Comparison of ENCODE assay signal across 11 cellular contexts in genomic region chr2:41870948-41871522, GRCh38.
DNase-seq lines count a peak whose midpoint lies in the region; ATAC-seq, FAIRE-seq and TF ChIP-seq lines count a peak whose summit lies in the region.
"Had no signal": no experiment of that assay in that cellular context is flagged by ENCODE, and none has a peak within 500 bp of the region (broad histone marks: within the 10 kb centered on the region; RNA-seq: fewer than 3 reads in every experiment).

No MANE protein-coding gene starts in this region.

- FAIRE-seq in RCC 7860 (lab: Jason Lieb, UNC) (no peak), D721Med (lab: Jason Lieb, UNC) (no peak)
- FAIRE-seq: GM12891 had no signal

- H3K27me3 Mint-ChIP-seq in nephron progenitor cell (ENCODE audit: low read depth, poor library complexity) = peaks cover 85% of the 10 kb centered on the region

- no peaks in the 10 kb centered on the region for H3K9me3 Mint-ChIP-seq in nephron progenitor cell
- H3K9me3 Mint-ChIP-seq: CD4-positive, alpha-beta memory T cell had no signal

- H3K9me3 ChIP-seq in mucosa of descending colon = no peaks in the 10 kb centered on the region

- peak; percentile 54 for DNase-seq in AG20443 (ENCODE audit: low spot score)
- DNase-seq in SK-N-DZ (ENCODE audit: low spot score) = peak; percentile 35
- peak; percentile 40 for DNase-seq in fibroblast of the aortic adventitia (ENCODE audit: low read depth)
- DNase-seq in nephron progenitor cell = peak; percentile 36
- DNase-seq in RCC 7860 (ENCODE audit: low spot score) = no peak
- no peak for DNase-seq in mucosa of descending colon
- DNase-seq in SKM-1 treated with dmso at 0.1 percent for 144 hours (lab: John Stamatoyannopoulos, UW; ENCODE audit: unreplicated experiment) = no peak
- DNase-seq in D721Med (ENCODE audit: insufficient read length, low spot score) = no peak
- DNase-seq: CD4-positive, alpha-beta memory T cell; NCI-H1417 had no signal

- peaks cover 37% of the 10 kb centered on the region for H3K4me1 Mint-ChIP-seq in nephron progenitor cell

- ATAC-seq in mucosa of descending colon = no peak

- no peaks in the 10 kb centered on the region for H3K36me3 ChIP-seq in mucosa of descending colon (ENCODE audit: low read depth)

- H3K27ac Mint-ChIP-seq in nephron progenitor cell = no peak overlapping the region

- no peak overlapping the region for H3K4me3 ChIP-seq in fibroblast of the aortic adventitia (ENCODE audit: low read depth, low read length)
- no peak overlapping the region for H3K4me3 ChIP-seq in mucosa of descending colon

- peak; percentile 60 for TF ChIP-seq CTCF in fibroblast of the aortic adventitia (IDR thresholded peaks at IDR 0.05; ENCODE audit: insufficient read depth, low read length)
- TF ChIP-seq CTCF in nephron progenitor cell (IDR thresholded peaks at IDR 0.05) = peak; percentile 30
- TF ChIP-seq CTCF in mucosa of descending colon (IDR thresholded peaks at IDR 0.05) = no peak
- no peak for TF ChIP-seq CTCF in D721Med (IDR thresholded peaks at IDR 0.05; ENCODE audit: insufficient read depth, missing control alignments)

- no peaks in the 10 kb centered on the region for H3K36me3 Mint-ChIP-seq in nephron progenitor cell (ENCODE audit: low read depth)
- H3K36me3 Mint-ChIP-seq: CD4-positive, alpha-beta memory T cell had no signal

- intact Hi-C loops in mucosa of descending colon (cut with DNase I, micrococcal nuclease) = no loop called here

- H3K4me3 Mint-ChIP-seq in nephron progenitor cell = no peak overlapping the region

- peaks cover 2% of the 10 kb centered on the region for H3K4me1 ChIP-seq in mucosa of descending colon (ENCODE audit: low read depth)

Comparison
In these comparisons a context has a peak if more than half of its experiments do, and no peak if none do; other contexts are left out.
1. DNase-seq: peak in AG20443 (single experiment), SK-N-DZ (single experiment), fibroblast of the aortic adventitia (single experiment) and nephron progenitor cell (single experiment); none in RCC 7860 (single experiment), mucosa of descending colon (0 of 3), SKM-1 treated with dmso at 0.1 percent for 144 hours (single experiment) and D721Med (single experiment).
2. CTCF ChIP-seq: peak in fibroblast of the aortic adventitia (single experiment) and nephron progenitor cell (single experiment); none in mucosa of descending colon (single experiment) and D721Med (single experiment).